10 cellular contexts compared by ENCODE assay signal in genomic region chr5:137218471-137218870, GRCh38.
DNase-seq lines count a peak whose midpoint lies in the region; FAIRE-seq lines count a peak whose summit lies in the region.
"Had no signal": no experiment of that assay in that cellular context is flagged by ENCODE, and none has a peak within 500 bp of the region (broad histone marks: within the 10 kb centered on the region; RNA-seq: fewer than 3 reads in every experiment).

No MANE protein-coding gene starts in this region.

- peak; percentile 57 for DNase-seq in ELR (ENCODE audit: low read depth)
- DNase-seq in RCC 7860 (ENCODE audit: low spot score): peak; percentile 53
- peak; percentile 44 for DNase-seq in fibroblast of gingiva (ENCODE audit: low read depth)
- DNase-seq in pons (ENCODE audit: low spot score): peak; percentile 92
- DNase-seq in hepatic stellate cell (ENCODE audit: low spot score): no peak
- no peak for DNase-seq in COR-L47 (lab: John Stamatoyannopoulos, UW)
- DNase-seq in NCI-H2081 treated with DMSO at 0.1 percent for 48 hours (lab: John Stamatoyannopoulos, UW): no peak
- DNase-seq in central memory CD4-positive, alpha-beta T cell: no peak
- DNase-seq: MV-4-11, NCI-H748 treated with DMSO at 0.1 percent for 48 hours had no signal

- no peak for FAIRE-seq in RCC 7860 (lab: Jason Lieb, UNC)

Comparison
In these comparisons a context has a peak if more than half of its experiments do, and no peak if none do; other contexts are left out.
1. DNase-seq: peak in ELR (single experiment), RCC 7860 (single experiment), fibroblast of gingiva (single experiment) and pons (single experiment); none in hepatic stellate cell (single experiment), COR-L47 (single experiment), NCI-H2081 treated with DMSO at 0.1 percent for 48 hours (single experiment) and central memory CD4-positive, alpha-beta T cell (single experiment).